In genomic region chr3:31980530-31981205, GRCh38 we compare ENCODE assay signal across 8 cellular contexts. TPM values are rescaled to one million over a fixed set of nuclear protein-coding genes. Genes with fewer than 3 reads are reported as not detected.
DNase-seq lines count a peak whose midpoint lies in the region; ATAC-seq lines count a peak whose summit lies in the region.

No MANE protein-coding gene starts in this region.

- H2AK5ac ChIP-seq in mesenchymal stem cell (ENCODE audit: low read length, severe bottlenecking), result no peak overlapping the region

- no peak overlapping the region for H3K27ac Mint-ChIP-seq in stimulated activated naive CD8-positive, alpha-beta T cell treated with anti-CD3 and anti-CD28 coated beads, Interleukin-15, Interleukin-2, amounts not matched to agents 100 ng/mL and 50 ng/mL, for 24 hours

- H3K36me3 ChIP-seq in ectodermal cell (ENCODE audit: control insufficient read depth, insufficient read depth, low read length), result no peaks in the 10 kb centered on the region
- H3K36me3 ChIP-seq in mesenchymal stem cell (ENCODE audit: control insufficient read depth in 1 of 2, insufficient read depth in 2 of 2, low read depth in 1 of 2, low read length in 2 of 2), result no peaks in the 10 kb centered on the region

- H3K27me3 Mint-ChIP-seq in stimulated activated naive CD8-positive, alpha-beta T cell treated with anti-CD3 and anti-CD28 coated beads, Interleukin-15, Interleukin-2, amounts not matched to agents 100 ng/mL and 50 ng/mL, for 24 hours, result peaks cover 28% of the 10 kb centered on the region

- H3K27ac ChIP-seq in ectodermal cell (ENCODE audit: insufficient read depth, low read depth, low read length, poor library complexity, severe bottlenecking), result no peak overlapping the region
- peak overlapping the region; percentile 74 for H3K27ac ChIP-seq in mesenchymal stem cell (ENCODE audit: low read length, poor library complexity, severe bottlenecking)

- peak overlapping the region; percentile 79 for H4K91ac ChIP-seq in mesenchymal stem cell (ENCODE audit: low read length)

- peaks cover 28% of the 10 kb centered on the region for H3K4me1 Mint-ChIP-seq in stimulated activated naive CD8-positive, alpha-beta T cell treated with anti-CD3 and anti-CD28 coated beads, Interleukin-15, Interleukin-2, amounts not matched to agents 100 ng/mL and 50 ng/mL, for 24 hours (ENCODE audit: low read depth)

- H3K79me1 ChIP-seq in mesenchymal stem cell (replicated peaks; ENCODE audit: low read length, poor library complexity, severe bottlenecking), result peaks cover 14% of the 10 kb centered on the region

- peak overlapping the region; percentile 53 for H2BK5ac ChIP-seq in mesenchymal stem cell (ENCODE audit: low read depth, low read length, poor library complexity, severe bottlenecking)

- no peaks in the 10 kb centered on the region for H3K9me3 Mint-ChIP-seq in stimulated activated naive CD8-positive, alpha-beta T cell treated with anti-CD3 and anti-CD28 coated beads, Interleukin-15, Interleukin-2, amounts not matched to agents 100 ng/mL and 50 ng/mL, for 24 hours

- H3K18ac ChIP-seq in mesenchymal stem cell (ENCODE audit: low read depth in 1 of 2, low read length in 2 of 2), result peak overlapping the region; percentile 97 to 98

- H2AFZ ChIP-seq in mesenchymal stem cell (ENCODE audit: low read depth, low read length), result peak overlapping the region; percentile 79

- no peaks in the 10 kb centered on the region for H3K4me1 ChIP-seq in ectodermal cell (ENCODE audit: control insufficient read depth, insufficient read depth, low read length)
- peaks cover 8% of the 10 kb centered on the region for H3K4me1 ChIP-seq in mesenchymal stem cell (ENCODE audit: control insufficient read depth, insufficient read depth, low read depth, low read length)

- peak overlapping the region in 1 of 2 experiments; percentile 88 for H3K14ac ChIP-seq in mesenchymal stem cell (ENCODE audit: low read length in 2 of 2)

- ATAC-seq in GM21576 (IDR thresholded peaks at IDR 0.05; ENCODE audit: unreplicated experiment) (peak; percentile 61), GM18520 (IDR thresholded peaks at IDR 0.05; ENCODE audit: unreplicated experiment) (no peak)

- H3K36me3 Mint-ChIP-seq in stimulated activated naive CD8-positive, alpha-beta T cell treated with anti-CD3 and anti-CD28 coated beads, Interleukin-15, Interleukin-2, amounts not matched to agents 100 ng/mL and 50 ng/mL, for 24 hours (ENCODE audit: low read depth), result no peaks in the 10 kb centered on the region

- H2BK120ac ChIP-seq in mesenchymal stem cell (ENCODE audit: low read depth, low read length), result peak overlapping the region; percentile 94

- H3K4me3 ChIP-seq in ectodermal cell (ENCODE audit: insufficient read depth, low read depth, low read length) (peak overlapping the region; percentile 76), mesenchymal stem cell (ENCODE audit: insufficient read depth in 1 of 2, low read depth in 1 of 2, low read length in 2 of 2) (peak overlapping the region; percentile 81 to 90)

- H3K4ac ChIP-seq in mesenchymal stem cell (ENCODE audit: low read depth in 1 of 2, low read length in 2 of 2), result peak overlapping the region; percentile 70 to 95

- H2BK12ac ChIP-seq in mesenchymal stem cell (ENCODE audit: low read length in 2 of 2), result peak overlapping the region; percentile 49 to 95

- peak overlapping the region; percentile 89 for H4K8ac ChIP-seq in mesenchymal stem cell (ENCODE audit: low read length)

- 0% methylated on average over 66 of the region's 66 CpGs for WGBS in ectodermal cell, 2 experiments
- WGBS in mesenchymal stem cell, result under 1% methylated on average over 41 of the region's 66 CpGs

- H2BK15ac ChIP-seq in mesenchymal stem cell (ENCODE audit: low read depth, poor library complexity, severe bottlenecking), result peak overlapping the region; percentile 88

- peak overlapping the region; percentile 81 for H3K9ac ChIP-seq in mesenchymal stem cell (ENCODE audit: low read length)

- peak overlapping the region; percentile 82 for H3K4me3 Mint-ChIP-seq in stimulated activated naive CD8-positive, alpha-beta T cell treated with anti-CD3 and anti-CD28 coated beads, Interleukin-15, Interleukin-2, amounts not matched to agents 100 ng/mL and 50 ng/mL, for 24 hours

- DNase-seq in CD1c-positive myeloid dendritic cell (ENCODE audit: extremely low spot score) (peak; percentile 9), NCI-H1417 treated with DMSO at 0.1 percent for 48 hours (lab: John Stamatoyannopoulos, UW) (peak; percentile 37), mesenchymal stem cell (peak; percentile 72)
- peak; percentile 67 for DNase-seq in activated CD4-positive, alpha-beta T cell treated with anti-CD3 and anti-CD28 coated beads for 48 hours

- H3K9me3 ChIP-seq in ectodermal cell (ENCODE audit: control insufficient read depth, low read length) (no peaks in the 10 kb centered on the region), mesenchymal stem cell (ENCODE audit: control insufficient read depth, low read length) (no peaks in the 10 kb centered on the region)

- peaks cover 49% of the 10 kb centered on the region for H3K27me3 ChIP-seq in ectodermal cell (ENCODE audit: control insufficient read depth, insufficient read depth, low read length, poor library complexity, severe bottlenecking)
- peaks cover 0 to 4% of the 10 kb centered on the region in 2 experiments for H3K27me3 ChIP-seq in mesenchymal stem cell (ENCODE audit: control insufficient read depth in 1 of 2, insufficient read depth in 1 of 2, low read length in 2 of 2)

- peak overlapping the region in 1 of 2 experiments; percentile 90 for H3K23ac ChIP-seq in mesenchymal stem cell (ENCODE audit: low read length in 2 of 2)

- peak overlapping the region; percentile 86 for H3K4me2 ChIP-seq in mesenchymal stem cell (ENCODE audit: low read length, poor library complexity, severe bottlenecking)

RNA-seq across cellular contexts. Expression of gene OSBPL10, which starts 0.4 kb away (rescaled TPM):
- polyA plus RNA-seq in ectodermal cell (2013, experiment 1 of 4), result 4.7 TPM
- polyA plus RNA-seq in ectodermal cell (2013, experiment 2 of 4), result 4.8 TPM
- polyA plus RNA-seq in ectodermal cell (2013, experiment 3 of 4), result 3.5 TPM
- polyA plus RNA-seq in ectodermal cell (2013, experiment 4 of 4), result 4.6 TPM
- 12.0 TPM for polyA plus RNA-seq in mesenchymal stem cell (2013, experiment 1 of 2)
- 12.2 TPM for polyA plus RNA-seq in mesenchymal stem cell (2013, experiment 2 of 2)

RNA-seq across cellular contexts. Expression of gene ZNF860, which starts 0.9 kb away (rescaled TPM):
- 0.17 TPM for polyA plus RNA-seq in ectodermal cell (2013, experiment 1 of 4)
- polyA plus RNA-seq in ectodermal cell (2013, experiment 2 of 4), result 0.18 TPM
- polyA plus RNA-seq in ectodermal cell (2013, experiment 3 of 4), result 0.11 TPM
- 0.12 TPM for polyA plus RNA-seq in ectodermal cell (2013, experiment 4 of 4)
- 0.36 TPM for polyA plus RNA-seq in mesenchymal stem cell (2013, experiment 1 of 2)
- 0.27 TPM for polyA plus RNA-seq in mesenchymal stem cell (2013, experiment 2 of 2)

Comparison
In these comparisons a context has a peak if more than half of its experiments do, and no peak if none do; other contexts are left out.
1. DNase-seq: peak in every context shown above with its lines; median percentile 72 in mesenchymal stem cell; 67 in activated CD4-positive, alpha-beta T cell treated with anti-CD3 and anti-CD28 coated beads for 48 hours; 37 in NCI-H1417 treated with DMSO at 0.1 percent for 48 hours; 9 in CD1c-positive myeloid dendritic cell.